8 cellular contexts compared by ENCODE assay signal in the genomic region with DNA sequence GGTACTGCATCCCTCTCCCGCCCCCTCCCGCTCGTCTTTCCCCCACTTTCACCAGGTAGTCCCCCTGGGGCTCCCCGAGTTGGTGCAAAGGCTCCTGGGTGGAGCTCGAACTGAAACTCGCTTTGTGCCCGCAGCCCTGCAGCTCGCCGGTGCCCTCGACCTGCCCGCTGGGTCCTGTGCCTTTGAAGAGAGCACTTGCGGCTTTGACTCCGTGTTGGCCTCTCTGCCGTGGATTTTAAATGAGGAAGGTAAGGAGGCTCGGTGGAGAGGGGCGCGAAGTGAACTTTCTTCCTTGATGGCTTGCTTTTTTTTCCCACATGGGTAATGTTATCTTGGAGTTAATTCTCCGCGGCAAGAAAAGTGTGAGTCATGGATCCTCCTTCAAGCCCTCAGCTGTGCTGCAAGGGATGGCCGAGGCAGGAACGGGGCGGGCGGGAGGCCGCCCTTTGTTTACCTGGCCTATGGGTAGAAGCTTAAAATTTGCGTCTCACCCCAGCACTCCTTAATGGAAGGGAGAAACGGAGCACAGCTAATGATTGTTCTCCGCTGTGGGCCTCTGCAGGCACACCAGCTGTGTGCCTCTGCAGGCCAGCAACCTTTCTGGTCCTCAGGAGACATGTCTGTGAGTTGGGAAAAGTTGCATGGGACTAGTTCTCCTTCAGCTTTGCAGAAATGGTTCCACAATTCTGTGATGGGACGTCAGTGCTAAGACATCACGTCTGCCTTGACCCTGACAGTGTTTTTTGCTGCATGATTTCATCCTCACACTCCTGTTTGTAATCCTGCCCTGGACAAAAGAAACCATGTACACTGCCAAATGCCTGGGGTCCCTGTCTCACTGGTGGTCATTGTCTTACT. TPM values are rescaled to one million over a fixed set of nuclear protein-coding genes. Genes with fewer than 3 reads are reported as not detected.
A peak's percentile ranks its signal among the peaks of the same experiment; 100 is the strongest.
DNase-seq lines count a peak whose midpoint lies in the region; ATAC-seq, FAIRE-seq and TF ChIP-seq lines count a peak whose summit lies in the region.
"Had no signal": no experiment of that assay in that cellular context is flagged by ENCODE, and none has a peak within 500 bp of the region (broad histone marks: within the 10 kb centered on the region; RNA-seq: fewer than 3 reads in every experiment).

No MANE protein-coding gene starts in this region.

- FAIRE-seq in GM19239 (lab: Jason Lieb, UNC) = no peak

- H3K36me3 ChIP-seq in HUES64 (ENCODE audit: insufficient read depth, low read length) (peaks cover 4% of the 10 kb centered on the region; the same call in 1 of the 2 replicates), brain microvascular endothelial cell (replicated peaks) (no peaks in the 10 kb centered on the region), kidney epithelial cell (ENCODE audit: control insufficient read depth, insufficient read depth, low read length) (no peaks in the 10 kb centered on the region), stomach smooth muscle (ENCODE audit: control insufficient read depth in 2 of 2, insufficient read depth in 2 of 2, low read length in 2 of 2) (peaks cover 0 to 10% of the 10 kb centered on the region in 2 donors)

- no peaks in the 10 kb centered on the region for H3K36me3 Mint-ChIP-seq in activated naive CD4-positive, alpha-beta T cell treated with anti-CD3 and anti-CD28 coated beads for 36 hours (ENCODE audit: low read depth)

- H3K9ac ChIP-seq in HUES64 (ENCODE audit: low read depth, low read length) = peak overlapping the region; percentile 75
- H3K9ac ChIP-seq in stomach smooth muscle (ENCODE audit: low read length in 2 of 2) = peak overlapping the region; percentile 73 to 86

- peaks cover 5% of the 10 kb centered on the region for H3K4me1 Mint-ChIP-seq in activated naive CD4-positive, alpha-beta T cell treated with anti-CD3 and anti-CD28 coated beads for 36 hours (ENCODE audit: low read depth)

- no peak overlapping the region; the same call in 1 of the 2 replicates for H3K27ac ChIP-seq in HUES64 (ENCODE audit: low read depth, low read length)
- no peak overlapping the region for H3K27ac ChIP-seq in brain microvascular endothelial cell
- peak overlapping the region; percentile 89 for H3K27ac ChIP-seq in stomach smooth muscle (ENCODE audit: low read length)

- peaks cover 48% of the 10 kb centered on the region for H3K27me3 Mint-ChIP-seq in activated naive CD4-positive, alpha-beta T cell treated with anti-CD3 and anti-CD28 coated beads for 36 hours (ENCODE audit: low read depth)

- in situ Hi-C loops in brain microvascular endothelial cell (cut with HindIII; ENCODE audit: low pct_ligation_motif_present, low sequenced_read_pairs) = no loop called here

- CTCF ChIA-PET in activated naive CD4-positive, alpha-beta T cell treated with anti-CD3 and anti-CD28 coated beads for 36 hours (lab: Charles Lee) = interaction anchor here (0.7 to 0.9 kb wide), 2 partner anchors 66 to 79 kb away, joined by 3 read pairs; no protein-coding TSS in a partner anchor

- WGBS in HUES64 = 6% methylated on average over 29 of the region's 29 CpGs

- H3K4me3 ChIP-seq in HUES64 (ENCODE audit: low read length) = peak overlapping the region; percentile 56
- peak overlapping the region; percentile 62 for H3K4me3 ChIP-seq in brain microvascular endothelial cell (ENCODE audit: low read depth, low read length)
- peak overlapping the region; percentile 49 for H3K4me3 ChIP-seq in kidney epithelial cell (ENCODE audit: low read depth, low read length)
- peak overlapping the region; percentile 81 to 86 for H3K4me3 ChIP-seq in stomach smooth muscle (ENCODE audit: low read length in 2 of 2)

- peaks cover 21% of the 10 kb centered on the region for H3K4me1 ChIP-seq in HUES64 (ENCODE audit: insufficient read depth, low read length)
- peaks cover 81% of the 10 kb centered on the region for H3K4me1 ChIP-seq in stomach smooth muscle (ENCODE audit: control insufficient read depth, insufficient read depth, low read length)

- peak; percentile 61 for DNase-seq in brain microvascular endothelial cell
- no peak for DNase-seq in kidney epithelial cell (ENCODE audit: low read depth)
- DNase-seq in GM19239 (ENCODE audit: insufficient read length, low spot score) = no peak
- DNase-seq in activated naive CD4-positive, alpha-beta T cell treated with anti-CD3 and anti-CD28 coated beads for 36 hours = no peak

- H3K27me3 ChIP-seq in HUES64 (ENCODE audit: insufficient read depth, low read length) = peaks cover 22% of the 10 kb centered on the region
- H3K27me3 ChIP-seq in brain microvascular endothelial cell (replicated peaks) = no peaks in the 10 kb centered on the region
- H3K27me3 ChIP-seq in kidney epithelial cell (ENCODE audit: control insufficient read depth, insufficient read depth, low read length) = no peaks in the 10 kb centered on the region
- H3K27me3 ChIP-seq in stomach smooth muscle (ENCODE audit: control insufficient read depth in 1 of 2, insufficient read depth in 2 of 2, low read length in 2 of 2) = no peaks in the 10 kb centered on the region

- H3K9me3 ChIP-seq in HUES64 (ENCODE audit: insufficient read depth, low read depth, low read length) (no peaks in the 10 kb centered on the region), stomach smooth muscle (ENCODE audit: control insufficient read depth in 2 of 2, low read length in 2 of 2) (no peaks in the 10 kb centered on the region)

- no peak for ATAC-seq in HG03442 (IDR thresholded peaks at IDR 0.05; ENCODE audit: unreplicated experiment)

- H3K4me3 Mint-ChIP-seq in activated naive CD4-positive, alpha-beta T cell treated with anti-CD3 and anti-CD28 coated beads for 36 hours = no peak overlapping the region

- no peak overlapping the region for H3K27ac Mint-ChIP-seq in activated naive CD4-positive, alpha-beta T cell treated with anti-CD3 and anti-CD28 coated beads for 36 hours

- no peaks in the 10 kb centered on the region for H3K9me3 Mint-ChIP-seq in activated naive CD4-positive, alpha-beta T cell treated with anti-CD3 and anti-CD28 coated beads for 36 hours

- intact Hi-C loops in activated naive CD4-positive, alpha-beta T cell treated with anti-CD3 and anti-CD28 coated beads for 36 hours (cut with micrococcal nuclease) = no loop called here

- TF ChIP-seq CTCF in brain microvascular endothelial cell (IDR thresholded peaks at IDR 0.05; ENCODE audit: low read depth, low read length, missing control alignments) (no peak), kidney epithelial cell (IDR thresholded peaks at IDR 0.05; ENCODE audit: insufficient read depth, low read length, poor library complexity, severe bottlenecking) (no peak)

RNA-seq across cellular contexts. Expression of a gene that starts 1.0 kb away (rescaled TPM):
- 5.6 TPM for polyA plus RNA-seq in HUES64 (2013, experiment 1 of 2)
- 5.5 TPM for polyA plus RNA-seq in HUES64 (2013, experiment 2 of 2)
- total RNA-seq in kidney epithelial cell = 12.2 and 13.4 TPM in 2 replicates
- not detected for total RNA-seq in activated naive CD4-positive, alpha-beta T cell treated with anti-CD3 and anti-CD28 coated beads for 36 hours
- total RNA-seq: NCI-H460 had no signal

Comparison
In these comparisons a context has a peak if more than half of its experiments do, and no peak if none do; other contexts are left out.
1. RNA of a gene that starts 1.0 kb away (total RNA-seq): 12.2 to 13.4 TPM in kidney epithelial cell; not detected in activated naive CD4-positive, alpha-beta T cell treated with anti-CD3 and anti-CD28 coated beads for 36 hours; every median in the first group is over 10 times any median in the second.
2. Peak in every context shown above with its lines, with median percentiles within 50 percentile points of each other: H3K4me3 ChIP-seq.